9 cellular contexts compared by ENCODE assay signal in genomic region chr10:102113261-102113955, GRCh38. TPM values are rescaled to one million over a fixed set of nuclear protein-coding genes. Genes with fewer than 3 reads are reported as not detected.
A peak's percentile ranks its signal among the peaks of the same experiment; 100 is the strongest.
DNase-seq lines count a peak whose midpoint lies in the region; ATAC-seq, FAIRE-seq and TF ChIP-seq lines count a peak whose summit lies in the region.
"Had no signal": no experiment of that assay in that cellular context is flagged by ENCODE, and none has a peak within 500 bp of the region (broad histone marks: within the 10 kb centered on the region; RNA-seq: fewer than 3 reads in every experiment).

No MANE protein-coding gene starts in this region.

- H3K27ac Mint-ChIP-seq in Caco-2 (ENCODE audit: unreplicated experiment) (peak overlapping the region; percentile 54), osteocyte (ENCODE audit: unreplicated experiment) (peak overlapping the region; percentile 88)

- dilution Hi-C loops in endothelial cell of umbilical vein (cut with MboI; ENCODE audit: extremely low pct_ligation_motif_present, low sequenced_read_pairs): no loop called here

- H3K79me2 ChIP-seq in PC-3 (ENCODE audit: low read length) (peaks cover 61% of the 10 kb centered on the region), endothelial cell of umbilical vein (ENCODE audit: control insufficient read depth, insufficient read depth, low read length) (peaks cover 43% of the 10 kb centered on the region)

- POLR2A ChIA-PET in Caco-2 (lab: Charles Lee): interaction anchor here (0.6 kb wide), 1 partner anchor 211 kb away, joined by 12 read pairs; no protein-coding TSS in a partner anchor
- POLR2A ChIA-PET in PC-3 (lab: Charles Lee; ENCODE audit: unreplicated experiment): interaction anchor here (0.6 kb wide), 2 partner anchors 12 to 900 kb away, joined by 14 to 34 read pairs; no protein-coding TSS in a partner anchor
- POLR2A ChIA-PET in endothelial cell of umbilical vein (lab: Charles Lee): interaction anchor here (0.7 kb wide), 1 partner anchor 103 kb away, joined by 6 read pairs; no protein-coding TSS in a partner anchor

- H3K27me3 Mint-ChIP-seq in Caco-2 (ENCODE audit: insufficient read depth, unreplicated experiment) (no peaks in the 10 kb centered on the region), osteocyte (ENCODE audit: unreplicated experiment) (no peaks in the 10 kb centered on the region)

- H3K27ac ChIP-seq in PC-3 (ENCODE audit: low read length) (no peak overlapping the region), endothelial cell of umbilical vein (ENCODE audit: insufficient read depth, low read depth, low read length) (no peak overlapping the region)

- H3K4me2 ChIP-seq in PC-3 (ENCODE audit: low read length) (peak overlapping the region; percentile 93), endothelial cell of umbilical vein (ENCODE audit: insufficient read depth, low read length) (peak overlapping the region; percentile 71)

- H3K4me3 Mint-ChIP-seq in Caco-2 (ENCODE audit: unreplicated experiment) (peak overlapping the region; percentile 95), osteocyte (ENCODE audit: unreplicated experiment) (peak overlapping the region; percentile 87)

- H3K9me2 ChIP-seq in PC-3 (replicated peaks; ENCODE audit: low read length): no peaks in the 10 kb centered on the region

- H3K36me3 ChIP-seq in Caco-2 (ENCODE audit: control insufficient read depth, insufficient read depth, low read length) (peaks cover 8% of the 10 kb centered on the region), PC-3 (ENCODE audit: low read depth, low read length) (peaks cover 5% of the 10 kb centered on the region; the same call in 1 of the 2 replicates), endothelial cell of umbilical vein (ENCODE audit: control insufficient read depth in 2 of 2, extremely low read depth in 1 of 2, insufficient read depth in 2 of 2, low read length in 2 of 2) (peaks cover 18 to 29% of the 10 kb centered on the region in 2 experiments)

- H3K4me3 ChIP-seq in Caco-2 (ENCODE audit: low read depth, low read length) (peak overlapping the region; percentile 56), PC-3 (ENCODE audit: low read length) (peak overlapping the region; percentile 79), endothelial cell of umbilical vein (replicated peaks in 1 of 3; ENCODE audit: insufficient read depth in 1 of 3, low read depth in 1 of 3, low read length in 3 of 3) (peak overlapping the region; percentile 38 to 72 (median 58))

- BruUV-seq in Caco-2 (replicated peaks; lab: Mats Ljungman, UMichigan) (TSS peak; percentile 54), PC-3 (replicated peaks; lab: Mats Ljungman, UMichigan) (TSS peak; percentile 34), endothelial cell of umbilical vein (replicated peaks; lab: Mats Ljungman, UMichigan) (TSS peak; percentile 7)

- no peaks in the 10 kb centered on the region for H3K27me3 ChIP-seq in Caco-2 (replicated peaks; ENCODE audit: control insufficient read depth, insufficient read depth, low read length)
- H3K27me3 ChIP-seq in PC-3 (ENCODE audit: low read length): no peaks in the 10 kb centered on the region
- no peaks in the 10 kb centered on the region for H3K27me3 ChIP-seq in endothelial cell of umbilical vein (ENCODE audit: control insufficient read depth in 2 of 2, insufficient read depth in 2 of 2, low read length in 2 of 2)

- TF ChIP-seq POLR2A in endothelial cell of umbilical vein (IDR thresholded peaks at IDR 0.05; ENCODE audit: low read depth, low read length): no peak

- H3K36me3 Mint-ChIP-seq in Caco-2 (ENCODE audit: insufficient read depth, unreplicated experiment) (peaks cover 18% of the 10 kb centered on the region), osteocyte (ENCODE audit: unreplicated experiment) (peaks cover 31% of the 10 kb centered on the region)

- H3K4me1 Mint-ChIP-seq in Caco-2 (ENCODE audit: low read depth, unreplicated experiment) (peaks cover 31% of the 10 kb centered on the region), osteocyte (ENCODE audit: unreplicated experiment) (peaks cover 54% of the 10 kb centered on the region)

- H3F3A ChIP-seq in PC-3 (ENCODE audit: low read length, unreplicated experiment): no peaks in the 10 kb centered on the region

- H4K20me1 ChIP-seq in PC-3 (ENCODE audit: low read length): peaks cover 10% of the 10 kb centered on the region
- H4K20me1 ChIP-seq in endothelial cell of umbilical vein (replicated peaks; ENCODE audit: control insufficient read depth, extremely low read depth, insufficient read depth, low read length): no peaks in the 10 kb centered on the region

- H2AFZ ChIP-seq in PC-3 (ENCODE audit: low read length) (no peak overlapping the region), endothelial cell of umbilical vein (ENCODE audit: low read depth, low read length) (no peak overlapping the region)

- intact Hi-C loops in Caco-2 (cut with micrococcal nuclease; ENCODE audit: unreplicated experiment) (no loop called here), PC-3 (cut with micrococcal nuclease) (loop anchor here (2.0 kb wide), 1 partner anchor 47 kb away; no protein-coding TSS in a partner anchor), endothelial cell of umbilical vein (cut with micrococcal nuclease) (no loop called here)

- no peaks in the 10 kb centered on the region for H3K9me1 ChIP-seq in endothelial cell of umbilical vein (replicated peaks; ENCODE audit: control insufficient read depth, extremely low read depth, insufficient read depth, low read length)

- peak; percentile 4 for FAIRE-seq in endothelial cell of umbilical vein (lab: Jason Lieb, UNC)

- no peak for TF ChIP-seq CTCF in Caco-2 (IDR thresholded peaks at IDR 0.05; ENCODE audit: insufficient read depth in 1 of 2, low read depth in 1 of 2, low read length in 1 of 2, severe bottlenecking in 1 of 2, unreplicated experiment in 1 of 2)
- no peak for TF ChIP-seq CTCF in PC-3 (conservative IDR thresholded peaks at IDR 0.05; ENCODE audit: low read depth, low read length)
- no peak for TF ChIP-seq CTCF in endothelial cell of umbilical vein (IDR thresholded peaks at IDR 0.05; ENCODE audit: extremely low read depth in 1 of 2, insufficient read depth in 1 of 2, low read depth in 1 of 2, low read length in 2 of 2)
- TF ChIP-seq CTCF in osteocyte (IDR thresholded peaks at IDR 0.05): no peak

- H3K9me3 Mint-ChIP-seq in Caco-2 (ENCODE audit: unreplicated experiment) (no peaks in the 10 kb centered on the region), osteocyte (ENCODE audit: unreplicated experiment) (no peaks in the 10 kb centered on the region)

- H3K9me3 ChIP-seq in Caco-2: no peaks in the 10 kb centered on the region
- H3K9me3 ChIP-seq in PC-3 (ENCODE audit: low read length): no peaks in the 10 kb centered on the region
- H3K9me3 ChIP-seq in endothelial cell of umbilical vein (replicated peaks; ENCODE audit: control insufficient read depth, insufficient read depth, low read length): no peaks in the 10 kb centered on the region

- DNase-seq in Caco-2 (no peak), PC-3 (no peak), endothelial cell of umbilical vein (ENCODE audit: low read depth, low spot score) (no peak), osteocyte (ENCODE audit: extremely low spot score, unreplicated experiment) (no peak), left lobe of liver (ENCODE audit: low spot score) (no peak), HCEC 1CT (no peak)
- DNase-seq: aorta had no signal

- CTCF ChIA-PET in Caco-2 (lab: Charles Lee): interaction anchor here (0.6 to 2.0 kb wide), 2 partner anchors 57 to 171 kb away, joined by 8 to 9 read pairs; no protein-coding TSS in a partner anchor
- CTCF ChIA-PET in PC-3 (lab: Charles Lee): no interaction called here
- CTCF ChIA-PET in endothelial cell of umbilical vein (lab: Charles Lee): interaction anchor here (0.9 to 3.0 kb wide), 6 partner anchors 10 to 273 kb away, joined by 3 to 19 read pairs (median 6); partner anchors contain the start of gene PPRC1

- peak overlapping the region; percentile 76 for H3K9ac ChIP-seq in PC-3 (ENCODE audit: low read length)
- peak overlapping the region; percentile 60 for H3K9ac ChIP-seq in endothelial cell of umbilical vein (replicated peaks; ENCODE audit: extremely low read depth, insufficient read depth, low read length)

- H3K4me1 ChIP-seq in Caco-2 (peaks cover 15% of the 10 kb centered on the region; the same call in 1 of the 2 replicates), PC-3 (ENCODE audit: insufficient read depth, low read length) (peaks cover 37% of the 10 kb centered on the region), endothelial cell of umbilical vein (ENCODE audit: control insufficient read depth, extremely low read depth, insufficient read depth, low read length) (peaks cover 46% of the 10 kb centered on the region)

- no peak for ATAC-seq in PC-3
- ATAC-seq in left lobe of liver: no peak
- ATAC-seq in HG03354 (IDR thresholded peaks at IDR 0.05; ENCODE audit: poor library complexity, severe bottlenecking, unreplicated experiment): no peak
- no peak for ATAC-seq in HG03469 (IDR thresholded peaks at IDR 0.05; ENCODE audit: unreplicated experiment)

RNA-seq across cellular contexts. Expression of gene LDB1, which starts 6.8 kb away (rescaled TPM):
- 52.3 and 52.4 TPM in 2 replicates for total RNA-seq in Caco-2 (2022)
- 28.3 and 34.2 TPM in 2 replicates for total RNA-seq in PC-3 (2014; rRNA removed)
- 65.7 and 67.7 TPM in 2 replicates for total RNA-seq in endothelial cell of umbilical vein
- polyA plus RNA-seq in endothelial cell of umbilical vein: 137 and 149 TPM in 2 replicates
- 73.3 and 78.4 TPM in 2 replicates for polyA plus RNA-seq in endothelial cell of umbilical vein (2011; cell fraction: cytosol; rRNA removed)
- polyA plus RNA-seq in endothelial cell of umbilical vein (2011; cell fraction: nucleus; rRNA removed): 307 and 369 TPM in 2 replicates
- 64.8 and 70.6 TPM in 2 replicates for polyA plus RNA-seq in endothelial cell of umbilical vein (2012)
- polyA minus RNA-seq in endothelial cell of umbilical vein: 153 and 184 TPM in 2 replicates
- 33.7 TPM for polyA minus RNA-seq in endothelial cell of umbilical vein (2011; cell fraction: cytosol; rRNA and poly(A)+ RNA removed)
- polyA minus RNA-seq in endothelial cell of umbilical vein (2011; cell fraction: nucleus; rRNA and poly(A)+ RNA removed): 78.4 and 81.0 TPM in 2 replicates
- total RNA-seq in osteocyte: 112 and 114 TPM in 2 replicates
- total RNA-seq in left lobe of liver: 15.8 TPM

RNA-seq across cellular contexts. Expression of gene PPRC1, which starts 19.4 kb away (rescaled TPM):
- total RNA-seq in Caco-2 (2022): 66.6 and 68.5 TPM in 2 replicates
- total RNA-seq in PC-3 (2014; rRNA removed): 27.6 and 31.3 TPM in 2 replicates
- 49.9 and 52.9 TPM in 2 replicates for total RNA-seq in endothelial cell of umbilical vein
- polyA plus RNA-seq in endothelial cell of umbilical vein: 26.1 and 27.0 TPM in 2 replicates
- 21.3 and 22.0 TPM in 2 replicates for polyA plus RNA-seq in endothelial cell of umbilical vein (2011; cell fraction: cytosol; rRNA removed)
- polyA plus RNA-seq in endothelial cell of umbilical vein (2011; cell fraction: nucleus; rRNA removed): 79.9 and 81.1 TPM in 2 replicates
- 33.8 and 34.1 TPM in 2 replicates for polyA plus RNA-seq in endothelial cell of umbilical vein (2012)
- 46.1 and 48.0 TPM in 2 replicates for polyA minus RNA-seq in endothelial cell of umbilical vein
- polyA minus RNA-seq in endothelial cell of umbilical vein (2011; cell fraction: cytosol; rRNA and poly(A)+ RNA removed): 24.3 TPM
- polyA minus RNA-seq in endothelial cell of umbilical vein (2011; cell fraction: nucleus; rRNA and poly(A)+ RNA removed): 34.3 and 47.4 TPM in 2 replicates
- 40.7 and 42.0 TPM in 2 replicates for total RNA-seq in osteocyte
- 6.9 TPM for total RNA-seq in left lobe of liver

RNA-seq across cellular contexts. Expression of gene NOLC1, which starts 38.8 kb away (rescaled TPM):
- total RNA-seq in Caco-2 (2022): 137 and 147 TPM in 2 replicates
- total RNA-seq in PC-3 (2014; rRNA removed): 69.9 TPM in 2 replicates
- 68.2 and 73.1 TPM in 2 replicates for total RNA-seq in endothelial cell of umbilical vein
- 26.0 and 32.1 TPM in 2 replicates for polyA plus RNA-seq in endothelial cell of umbilical vein
- polyA plus RNA-seq in endothelial cell of umbilical vein (2011; cell fraction: cytosol; rRNA removed): 54.2 and 70.4 TPM in 2 replicates
- 60.0 and 83.8 TPM in 2 replicates for polyA plus RNA-seq in endothelial cell of umbilical vein (2011; cell fraction: nucleus; rRNA removed)
- 69.4 and 83.2 TPM in 2 replicates for polyA plus RNA-seq in endothelial cell of umbilical vein (2012)
- polyA minus RNA-seq in endothelial cell of umbilical vein: 29.8 and 32.6 TPM in 2 replicates
- polyA minus RNA-seq in endothelial cell of umbilical vein (2011; cell fraction: cytosol; rRNA and poly(A)+ RNA removed): 116 TPM
- 10.9 and 13.1 TPM in 2 replicates for polyA minus RNA-seq in endothelial cell of umbilical vein (2011; cell fraction: nucleus; rRNA and poly(A)+ RNA removed)
- total RNA-seq in osteocyte: 46.0 and 48.2 TPM in 2 replicates
- total RNA-seq in left lobe of liver: 19.3 TPM

RNA-seq across cellular contexts. Expression of gene HPS6, which starts 48.3 kb away (rescaled TPM):
- total RNA-seq in Caco-2 (2022): 18.1 and 19.5 TPM in 2 replicates
- 24.0 and 26.8 TPM in 2 replicates for total RNA-seq in PC-3 (2014; rRNA removed)
- 18.5 TPM in 2 replicates for total RNA-seq in endothelial cell of umbilical vein
- 9.3 and 11.6 TPM in 2 replicates for polyA plus RNA-seq in endothelial cell of umbilical vein
- 5.3 and 6.0 TPM in 2 replicates for polyA plus RNA-seq in endothelial cell of umbilical vein (2011; cell fraction: cytosol; rRNA removed)
- polyA plus RNA-seq in endothelial cell of umbilical vein (2011; cell fraction: nucleus; rRNA removed): 2.9 and 3.0 TPM in 2 replicates
- 10.9 and 12.3 TPM in 2 replicates for polyA plus RNA-seq in endothelial cell of umbilical vein (2012)
- 12.1 and 12.6 TPM in 2 replicates for polyA minus RNA-seq in endothelial cell of umbilical vein
- 15.7 TPM for polyA minus RNA-seq in endothelial cell of umbilical vein (2011; cell fraction: cytosol; rRNA and poly(A)+ RNA removed)
- 3.1 and 3.9 TPM in 2 replicates for polyA minus RNA-seq in endothelial cell of umbilical vein (2011; cell fraction: nucleus; rRNA and poly(A)+ RNA removed)
- total RNA-seq in osteocyte: 21.5 and 22.2 TPM in 2 replicates
- total RNA-seq in left lobe of liver: 10.3 TPM

RNA-seq across cellular contexts. Expression of gene ARMH3, which starts 57.4 kb away (rescaled TPM):
- total RNA-seq in Caco-2 (2022): 17.4 and 20.0 TPM in 2 replicates
- 7.8 and 9.7 TPM in 2 replicates for total RNA-seq in PC-3 (2014; rRNA removed)
- 16.6 and 17.6 TPM in 2 replicates for total RNA-seq in endothelial cell of umbilical vein
- polyA plus RNA-seq in endothelial cell of umbilical vein: 12.6 and 13.1 TPM in 2 replicates
- 11.9 TPM in 2 replicates for polyA plus RNA-seq in endothelial cell of umbilical vein (2011; cell fraction: cytosol; rRNA removed)
- 16.9 and 18.1 TPM in 2 replicates for polyA plus RNA-seq in endothelial cell of umbilical vein (2011; cell fraction: nucleus; rRNA removed)
- polyA plus RNA-seq in endothelial cell of umbilical vein (2012): 14.3 and 14.4 TPM in 2 replicates
- 21.4 and 22.7 TPM in 2 replicates for polyA minus RNA-seq in endothelial cell of umbilical vein
- 7.9 TPM for polyA minus RNA-seq in endothelial cell of umbilical vein (2011; cell fraction: cytosol; rRNA and poly(A)+ RNA removed)
- polyA minus RNA-seq in endothelial cell of umbilical vein (2011; cell fraction: nucleus; rRNA and poly(A)+ RNA removed): 19.2 and 23.5 TPM in 2 replicates
- total RNA-seq in osteocyte: 27.8 and 28.8 TPM in 2 replicates
- total RNA-seq in left lobe of liver: 13.6 TPM
